In genomic region chr19:44869728-44870470, GRCh38 we compare ENCODE assay signal across 10 cellular contexts. TPM values are rescaled to one million over a fixed set of nuclear protein-coding genes. Genes with fewer than 3 reads are reported as not detected.
A peak's percentile ranks its signal among the peaks of the same experiment; 100 is the strongest.
DNase-seq lines count a peak whose midpoint lies in the region; ATAC-seq and TF ChIP-seq lines count a peak whose summit lies in the region.
"Had no signal": no experiment of that assay in that cellular context is flagged by ENCODE, and none has a peak within 500 bp of the region (broad histone marks: within the 10 kb centered on the region; RNA-seq: fewer than 3 reads in every experiment).

No MANE protein-coding gene starts in this region.

- H4K91ac ChIP-seq in IMR-90 (ENCODE audit: insufficient read depth, low read depth, low read length): no peak overlapping the region

- peak overlapping the region; percentile 54; the same call in 1 of the 2 replicates for H2AK5ac ChIP-seq in IMR-90 (ENCODE audit: low read depth, low read length)

- H3K9me3 ChIP-seq in IMR-90 (ENCODE audit: control insufficient read depth, insufficient read depth, low read length): no peaks in the 10 kb centered on the region
- H3K9me3 ChIP-seq in spleen: no peaks in the 10 kb centered on the region

- H3K56ac ChIP-seq in IMR-90 (ENCODE audit: extremely low read depth, insufficient read depth, low read length): no peak overlapping the region

- peak; percentile 84 for DNase-seq in IMR-90
- DNase-seq in amniotic epithelial cell (ENCODE audit: low read depth): peak; percentile 83
- peak; percentile 89 for DNase-seq in iris pigment epithelial cell (ENCODE audit: low read depth)
- no peak for DNase-seq in spleen
- no peak for DNase-seq in NCI-H2107 (lab: John Stamatoyannopoulos, UW)
- no peak for DNase-seq in activated CD4-positive, alpha-beta T cell treated with anti-CD3 and anti-CD28 coated beads for 1 hour
- no peak for DNase-seq in NCI-H1417 treated with DMSO at 0.1 percent for 48 hours (lab: John Stamatoyannopoulos, UW)
- DNase-seq: activated B cell treated with CpG ODN at 0.5 μM for 24 hours, NCI-H526 had no signal

- no peaks in the 10 kb centered on the region for H3K27me3 ChIP-seq in IMR-90 (ENCODE audit: control insufficient read depth, insufficient read depth, low read length)
- H3K27me3 ChIP-seq in spleen (replicated peaks in 1 of 7): no peaks in the 10 kb centered on the region

- no TSS peak for BruUV-seq in IMR-90 (replicated peaks; lab: Mats Ljungman, UMichigan)

- no peak overlapping the region for H3K4me3 ChIP-seq in IMR-90 (ENCODE audit: insufficient read depth, low read depth, low read length)
- H3K4me3 ChIP-seq in spleen: peak overlapping the region in 1 of 8 donors; percentile 24

- no peak overlapping the region for H4K5ac ChIP-seq in IMR-90 (ENCODE audit: low read depth, low read length)

- POLR2A ChIA-PET in IMR-90 (lab: Charles Lee; ENCODE audit: unreplicated experiment): interaction anchor here (0.6 kb wide), 1 partner anchor 99 kb away, joined by 6 read pairs; no protein-coding TSS in a partner anchor

- peaks cover 48% of the 10 kb centered on the region for H4K20me1 ChIP-seq in IMR-90 (ENCODE audit: insufficient read depth, low read length)

- WGBS in IMR-90 (ENCODE audit: extremely low coverage in 2 of 2, insufficient read length in 1 of 2), 2 experiments: 19% methylated on average over 3 of the region's 13 CpGs; no CpG with 5 or more reads in 1 of the 2 experiments
- 29 to 57% (median 41%) methylated on average over 13 of the region's 13 CpGs for WGBS in spleen, 5 donors

- no peak overlapping the region for H3K4me2 ChIP-seq in IMR-90 (ENCODE audit: low read depth, low read length)

- TF ChIP-seq POLR2A in IMR-90 (IDR thresholded peaks at IDR 0.05; ENCODE audit: low read depth, low read length) (no peak), spleen (IDR thresholded peaks at IDR 0.05) (no peak)

- peak overlapping the region; percentile 65 for H2AFZ ChIP-seq in IMR-90 (replicated peaks; ENCODE audit: low read length, poor library complexity)

- H2BK15ac ChIP-seq in IMR-90 (ENCODE audit: low read depth, low read length): no peak overlapping the region

- dilution Hi-C loops in IMR-90 (cut with HindIII; ENCODE audit: low sequenced_read_pairs, unreplicated experiment): no loop called here

- no peak overlapping the region for H3K23ac ChIP-seq in IMR-90 (ENCODE audit: low read depth, low read length)

- peaks cover 38 to 86% of the 10 kb centered on the region in 2 experiments for H3K79me1 ChIP-seq in IMR-90 (ENCODE audit: low read depth in 1 of 2, low read length in 2 of 2)

- H3K27ac ChIP-seq in IMR-90 (ENCODE audit: insufficient read depth, low read length) (no peak overlapping the region), spleen (peak overlapping the region in 7 of 8 donors; percentile 14 to 91 (median 78))

- no peak overlapping the region for H3K18ac ChIP-seq in IMR-90 (ENCODE audit: low read depth, low read length)

- H2BK20ac ChIP-seq in IMR-90 (ENCODE audit: low read depth, low read length): no peak overlapping the region

- peaks cover 75% of the 10 kb centered on the region for H3K36me3 ChIP-seq in IMR-90 (ENCODE audit: control insufficient read depth, insufficient read depth, low read length)
- H3K36me3 ChIP-seq in spleen: peaks cover 0 to 73% (median 32%) of the 10 kb centered on the region in 6 donors

- no peak for TF ChIP-seq RAD21 in IMR-90 (IDR thresholded peaks at IDR 0.05; ENCODE audit: low read length)

- CTCF ChIA-PET in IMR-90 (lab: Yijun Ruan, JAX): no interaction called here

- in situ Hi-C loops in IMR-90 (cut with MboI; ENCODE audit: low sequenced_read_pairs): no loop called here

- peak; percentile 65 for ATAC-seq in IMR-90 (ENCODE audit: low read depth)
- no peak for ATAC-seq in GM19023 (IDR thresholded peaks at IDR 0.05; ENCODE audit: unreplicated experiment)

- H2AK9ac ChIP-seq in IMR-90 (replicated peaks; ENCODE audit: low read depth, low read length, poor library complexity): peak overlapping the region; percentile 60

- H3K4me1 ChIP-seq in IMR-90 (ENCODE audit: control insufficient read depth, insufficient read depth, low read length) (peaks cover 2% of the 10 kb centered on the region; the same call in 1 of the 2 replicates), spleen (peaks cover 6 to 73% (median 34%) of the 10 kb centered on the region in 6 donors)

- H3K14ac ChIP-seq in IMR-90 (replicated peaks; ENCODE audit: low read depth, low read length): no peak overlapping the region

- H4K8ac ChIP-seq in IMR-90 (ENCODE audit: low read depth in 2 of 2, low read length in 2 of 2): peak overlapping the region in 1 of 2 experiments; percentile 31; a peak in 1 of 4 replicates

- intact Hi-C loops in IMR-90 (cut with micrococcal nuclease) (no loop called here), spleen (cut with DNase I; ENCODE audit: low total_unique reads) (no loop called here)

- H3K9ac ChIP-seq in IMR-90 (ENCODE audit: low read depth, low read length): no peak overlapping the region

- no peak overlapping the region for H2BK120ac ChIP-seq in IMR-90 (ENCODE audit: low read depth, low read length)

- no peak for TF ChIP-seq CTCF in IMR-90 (conservative IDR thresholded peaks at IDR 0.05; ENCODE audit: low read depth, low read length)
- TF ChIP-seq CTCF in spleen (IDR thresholded peaks at IDR 0.05 in 8 of 11, conservative IDR thresholded peaks at IDR 0.05 in 3 of 11): no peak

- H2BK5ac ChIP-seq in IMR-90 (ENCODE audit: low read depth, low read length, poor library complexity, severe bottlenecking): no peak overlapping the region

- peaks cover 14% of the 10 kb centered on the region for H3K9me1 ChIP-seq in IMR-90 (ENCODE audit: insufficient read depth, low read length)

- H3K4ac ChIP-seq in IMR-90 (ENCODE audit: low read depth, low read length): no peak overlapping the region

TF ChIP-seq in IMR-90, 13 proteins besides CTCF, POLR2A, EP300 and RAD21:
- TF ChIP-seq USF2 (IDR thresholded peaks at IDR 0.05; ENCODE audit: low read depth, low read length) (no peak), MAFK (IDR thresholded peaks at IDR 0.05; ENCODE audit: low read depth, low read length) (no peak), MXI1 (IDR thresholded peaks at IDR 0.05; ENCODE audit: borderline replicate concordance, low read depth, low read length) (peak; percentile 74; the same call in 1 of the 2 replicates), CHD1 (IDR thresholded peaks at IDR 0.05; ENCODE audit: low read depth, low read length) (no peak), MAZ (IDR thresholded peaks at IDR 0.05; ENCODE audit: borderline replicate concordance, low read depth, low read length) (no peak)

RNA-seq across cellular contexts. Expression of gene TOMM40, which starts 21.2 kb away (rescaled TPM):
- total RNA-seq in IMR-90 (2012; rRNA removed) (51.4 and 54.8 TPM in 2 replicates), spleen (10 to 100 TPM; 25.8 to 49.0 (median 33.0) TPM)
- polyA plus RNA-seq in IMR-90 (2012; rRNA removed) (62.6 and 71.9 TPM in 2 replicates), spleen (10 to 100 TPM; 19.3 to 33.9 (median 30.4) TPM)
- polyA plus RNA-seq in IMR-90 (2012; cell fraction: cytosol; rRNA removed): 33.4 and 81.9 TPM in 2 replicates
- polyA plus RNA-seq in IMR-90 (2012; cell fraction: nucleus; rRNA removed; ENCODE audit: low replicate concordance): 31.9 and 65.2 TPM in 2 replicates

RNA-seq across cellular contexts. Expression of gene NECTIN2, which starts 23.8 kb away (rescaled TPM):
- total RNA-seq in IMR-90 (2012; rRNA removed): 77.8 and 78.0 TPM in 2 replicates
- polyA plus RNA-seq in IMR-90 (2012; rRNA removed): 169 and 170 TPM in 2 replicates
- 191 and 192 TPM in 2 replicates for polyA plus RNA-seq in IMR-90 (2012; cell fraction: cytosol; rRNA removed)
- 109 and 133 TPM in 2 replicates for polyA plus RNA-seq in IMR-90 (2012; cell fraction: nucleus; rRNA removed; ENCODE audit: low replicate concordance)
- 100 to 1,000 TPM in 4 of 7 donors, 10 to 100 TPM in 3; 94.1 to 136 (median 101) TPM for total RNA-seq in spleen
- 10 to 100 TPM; 14.3 to 57.1 (median 41.6) TPM for polyA plus RNA-seq in spleen

RNA-seq across cellular contexts. Expression of gene APOE, which starts 35.7 kb away (rescaled TPM):
- 0.18 TPM in 1 of 2 replicates, not detected in the other for total RNA-seq in IMR-90 (2012; rRNA removed)
- polyA plus RNA-seq in IMR-90 (2012; rRNA removed): 2.0 and 2.5 TPM in 2 replicates
- 5.1 and 12.1 TPM in 2 replicates for polyA plus RNA-seq in IMR-90 (2012; cell fraction: cytosol; rRNA removed)
- 6.2 and 7.9 TPM in 2 replicates for polyA plus RNA-seq in IMR-90 (2012; cell fraction: nucleus; rRNA removed; ENCODE audit: low replicate concordance)
- 1,000 to 10,000 TPM in 1 of 7 donors, 100 to 1,000 TPM in 6; 321 to 2,099 (median 745) TPM for total RNA-seq in spleen
- polyA plus RNA-seq in spleen: 1,000 to 10,000 TPM in 1 of 3 donors, 100 to 1,000 TPM in 2; 198 to 1,046 (median 619) TPM
- total RNA-seq: activated B cell treated with CpG ODN at 0.5 μM for 24 hours had no signal

RNA-seq across cellular contexts. Expression of gene APOC1, which starts 44.5 kb away (rescaled TPM):
- total RNA-seq in IMR-90 (2012; rRNA removed) (not detected in 2 replicates), spleen (100 to 1,000 TPM in 6 of 7 donors, 10 to 100 TPM in 1; 90.0 to 355 (median 195) TPM)
- polyA plus RNA-seq in IMR-90 (2012; rRNA removed) (1.1 and 1.4 TPM in 2 replicates), spleen (100 to 1,000 TPM in 2 of 3 donors, 10 to 100 TPM in 1; 99.4 to 465 (median 348) TPM)
- 1.8 and 2.4 TPM in 2 replicates for polyA plus RNA-seq in IMR-90 (2012; cell fraction: cytosol; rRNA removed)
- 0.34 TPM in 1 of 2 replicates, not detected in the other for polyA plus RNA-seq in IMR-90 (2012; cell fraction: nucleus; rRNA removed; ENCODE audit: low replicate concordance)

Comparison
In these comparisons a context has a peak if more than half of its experiments do, and no peak if none do; other contexts are left out.
1. DNase-seq: peak in IMR-90 (single experiment), amniotic epithelial cell (single experiment) and iris pigment epithelial cell (single experiment); none in spleen (single experiment), NCI-H2107 (single experiment), activated CD4-positive, alpha-beta T cell treated with anti-CD3 and anti-CD28 coated beads for 1 hour (single experiment) and NCI-H1417 treated with DMSO at 0.1 percent for 48 hours (single experiment).
2. RNA of gene APOE, which starts 35.7 kb away (total RNA-seq): 321 to 2,099 TPM in spleen; 0.18 TPM in IMR-90; every median in the first group is over 100 times any median in the second.